8 cellular contexts compared by ENCODE assay signal in the genomic region with DNA sequence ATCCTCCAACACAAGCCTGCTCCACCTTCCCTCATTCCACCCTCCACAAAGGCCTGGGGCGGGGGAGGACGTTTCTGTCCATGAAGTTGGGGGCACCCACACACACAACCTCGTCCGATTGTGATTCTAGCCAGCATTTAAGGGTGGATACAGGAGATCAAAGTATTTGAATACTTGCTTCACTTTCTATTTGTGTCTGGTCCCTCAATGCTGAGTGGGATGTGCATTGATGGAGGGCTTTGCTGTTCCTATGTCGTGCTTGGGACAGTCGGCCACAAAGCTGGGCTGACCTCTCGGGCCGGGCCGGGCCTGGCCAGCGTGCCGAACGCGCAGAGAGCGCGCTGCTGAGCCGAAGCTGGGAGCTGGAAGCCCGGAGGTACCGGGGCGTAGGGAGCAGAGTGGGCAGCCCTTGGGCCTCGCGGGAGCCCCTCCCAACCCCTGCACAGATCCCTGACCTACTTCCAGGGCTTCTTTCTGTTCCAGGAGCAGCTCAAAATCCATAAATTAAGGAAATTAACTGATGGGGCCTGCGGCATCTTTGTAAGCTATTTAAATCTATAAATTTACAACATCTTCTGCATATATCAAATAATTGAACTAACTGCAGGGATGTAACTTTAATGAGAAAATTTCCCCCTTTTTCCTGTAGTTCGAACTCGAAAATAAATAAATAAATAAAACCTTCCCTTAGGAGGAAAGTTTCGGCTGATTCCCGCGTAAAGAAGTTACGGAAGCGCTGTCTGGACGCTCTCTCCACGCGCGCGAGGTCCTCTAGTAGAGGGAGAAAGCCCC. TPM values are rescaled to one million over a fixed set of nuclear protein-coding genes. Genes with fewer than 3 reads are reported as not detected.
DNase-seq lines count a peak whose midpoint lies in the region; ATAC-seq, FAIRE-seq and TF ChIP-seq lines count a peak whose summit lies in the region.

No MANE protein-coding gene starts in this region.

- no peak for ATAC-seq in upper lobe of right lung
- no peak for ATAC-seq in GM21390 (IDR thresholded peaks at IDR 0.05; ENCODE audit: unreplicated experiment)

- no peak for TF ChIP-seq POLR2A in lower leg skin (IDR thresholded peaks at IDR 0.05)

- peak overlapping the region; percentile 64 for H3K4me3 Mint-ChIP-seq in activated T-cell treated with anti-CD3 and anti-CD28 coated beads, Interleukin-2, amount 50 U/mL, for 24 hours

- intact Hi-C loops in lower leg skin (cut with DNase I; ENCODE audit: low total_unique reads) (loop anchor here (5.0 to 10.0 kb wide), 2 partner anchors 80 to 203 kb away; no protein-coding TSS in a partner anchor), upper lobe of right lung (cut with DNase I) (loop anchor here (10.0 kb wide), 1 partner anchor 100 kb away; no protein-coding TSS in a partner anchor)

- FAIRE-seq in bronchial epithelial cell (lab: Jason Lieb, UNC) = no peak

- WGBS in lower leg skin, 2 donors = 21 to 31% methylated on average over 28 to 34 of the region's 34 CpGs

- H3K4me1 Mint-ChIP-seq in activated T-cell treated with anti-CD3 and anti-CD28 coated beads, Interleukin-2, amount 50 U/mL, for 24 hours (ENCODE audit: low read depth) = peaks cover 4% of the 10 kb centered on the region

- TF ChIP-seq CTCF in bronchial epithelial cell (IDR thresholded peaks at IDR 0.05; ENCODE audit: insufficient read depth, low read length, severe bottlenecking) = no peak
- TF ChIP-seq CTCF in lower leg skin (IDR thresholded peaks at IDR 0.05) = no peak
- TF ChIP-seq CTCF in upper lobe of right lung (IDR thresholded peaks at IDR 0.05) = no peak

- no peaks in the 10 kb centered on the region for H3K36me3 Mint-ChIP-seq in activated T-cell treated with anti-CD3 and anti-CD28 coated beads, Interleukin-2, amount 50 U/mL, for 24 hours (ENCODE audit: low read depth)

- H3K4me3 ChIP-seq in bronchial epithelial cell (ENCODE audit: low read depth, low read length) (peak overlapping the region; percentile 76), lower leg skin (ENCODE audit: low read depth, poor library complexity, severe bottlenecking) (peak overlapping the region; percentile 54), upper lobe of right lung (peak overlapping the region; percentile 70)

- no peaks in the 10 kb centered on the region for H3K9me3 ChIP-seq in upper lobe of right lung

- H3K4me1 ChIP-seq in upper lobe of right lung = peaks cover 14% of the 10 kb centered on the region

- H3K27ac Mint-ChIP-seq in activated T-cell treated with anti-CD3 and anti-CD28 coated beads, Interleukin-2, amount 50 U/mL, for 24 hours = no peak overlapping the region

- peaks cover 56% of the 10 kb centered on the region for H3K27me3 Mint-ChIP-seq in activated T-cell treated with anti-CD3 and anti-CD28 coated beads, Interleukin-2, amount 50 U/mL, for 24 hours

- H3K36me3 ChIP-seq in bronchial epithelial cell (ENCODE audit: control insufficient read depth, insufficient read depth, low read length) (peaks cover 7% of the 10 kb centered on the region), upper lobe of right lung (no peaks in the 10 kb centered on the region)

- peak overlapping the region; percentile 92 for H3K27ac ChIP-seq in upper lobe of right lung

- H3K27me3 ChIP-seq in bronchial epithelial cell (ENCODE audit: control insufficient read depth, insufficient read depth, low read length) = no peaks in the 10 kb centered on the region
- H3K27me3 ChIP-seq in upper lobe of right lung = no peaks in the 10 kb centered on the region

- DNase-seq in activated T-cell treated with anti-CD3 and anti-CD28 coated beads, Interleukin-2, amount 50 U/mL, for 24 hours = no peak
- no peak for DNase-seq in activated T-cell treated with anti-CD3 and anti-CD28 coated beads, Interleukin-2, amount 50 U/mL, for 1 hour
- DNase-seq in bronchial epithelial cell (ENCODE audit: low read depth) (no peak), lower leg skin (ENCODE audit: low spot score in 2 of 2) (no peak), upper lobe of right lung (no peak), occipital lobe (lab: John Stamatoyannopoulos, UW) (no peak), medulla oblongata (ENCODE audit: extremely low spot score) (no peak)

- no peaks in the 10 kb centered on the region for H3K9me3 Mint-ChIP-seq in activated T-cell treated with anti-CD3 and anti-CD28 coated beads, Interleukin-2, amount 50 U/mL, for 24 hours

RNA-seq across cellular contexts. Expression of a gene that starts 1.9 kb away (rescaled TPM):
- total RNA-seq in bronchial epithelial cell (79.5 and 88.1 TPM in 2 replicates), lower leg skin (100 to 1,000 TPM; 140 to 190 (median 164) TPM), upper lobe of right lung (48.7 TPM), occipital lobe (85.5 TPM)
